ENCODE assay signal across 1 cellular context in the genomic region with DNA sequence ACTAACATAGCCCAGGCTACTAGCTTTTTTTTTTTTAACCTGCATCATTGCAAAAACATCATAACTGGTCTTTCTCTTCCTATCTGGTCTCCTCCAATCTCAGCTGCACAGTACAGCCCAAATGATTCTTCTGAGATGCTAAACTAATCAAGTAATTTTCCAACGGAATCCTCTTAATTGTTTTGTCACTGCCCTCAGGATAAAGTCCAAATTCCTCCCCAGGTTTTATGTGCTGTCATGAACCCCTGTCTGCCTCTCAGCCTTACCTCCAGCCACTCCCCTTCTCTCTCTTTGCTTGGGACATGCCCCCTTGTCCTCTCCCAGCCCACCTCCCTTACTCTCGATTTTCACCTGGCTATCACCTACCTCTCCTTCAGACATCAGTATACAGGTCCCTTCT.
TF ChIP-seq lines count a peak whose summit lies in the region.

No MANE protein-coding gene starts in this region.

TF ChIP-seq in neural cell, 6 proteins besides CTCF, POLR2A, EP300 and RAD21:
- TF ChIP-seq MXI1 (conservative IDR thresholded peaks at IDR 0.05; ENCODE audit: poor library complexity, severe bottlenecking) (no peak), EZH2 (IDR thresholded peaks at IDR 0.05; ENCODE audit: borderline replicate concordance, insufficient read depth, low read length, poor library complexity, severe bottlenecking) (no peak), TAF1 (IDR thresholded peaks at IDR 0.05; ENCODE audit: low read depth) (no peak), SMC3 (conservative IDR thresholded peaks at IDR 0.05; ENCODE audit: poor library complexity) (no peak), REST (IDR thresholded peaks at IDR 0.05; ENCODE audit: borderline replicate concordance) (no peak), POLR2AphosphoS5 (IDR thresholded peaks at IDR 0.05) (no peak)
